In the genomic region with DNA sequence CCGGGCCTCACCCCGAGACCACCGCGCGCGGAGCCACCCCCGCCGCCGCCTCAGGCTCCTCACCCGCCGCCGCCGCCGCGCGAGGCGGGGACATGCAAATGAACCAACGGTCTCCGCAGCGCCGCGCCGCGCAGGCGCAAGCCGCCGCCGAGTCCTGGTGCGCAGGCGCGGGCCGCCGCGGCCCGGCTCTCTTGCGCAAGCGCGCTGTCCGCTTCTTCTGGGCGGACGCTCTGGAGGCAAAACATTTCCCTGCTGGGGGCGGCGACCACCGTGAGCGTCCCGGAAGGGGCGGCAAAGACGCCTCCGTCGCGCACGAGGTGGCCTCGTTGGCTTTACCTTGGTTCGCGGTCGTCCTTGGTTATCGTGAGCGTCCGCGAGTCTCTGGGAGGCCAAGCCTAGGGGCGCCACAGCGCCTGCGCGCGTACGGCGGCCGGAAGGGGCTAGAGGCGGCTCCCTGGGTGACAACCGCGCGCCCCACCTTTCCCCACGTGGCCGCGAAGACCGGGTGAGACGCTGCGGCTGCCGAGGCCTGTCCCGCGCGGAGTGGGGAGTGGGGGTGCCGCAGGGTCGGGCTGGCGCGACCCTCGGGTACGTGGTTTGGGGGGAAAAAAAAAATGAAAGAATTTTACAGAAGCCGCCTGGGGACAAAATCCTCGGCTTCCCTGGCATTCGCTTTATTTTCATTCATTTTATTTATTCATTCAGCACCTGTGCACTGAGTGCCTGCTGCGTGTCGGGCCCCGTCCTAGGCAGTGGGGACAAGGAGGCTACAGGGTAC, we compare ENCODE assay signal across 8 cellular contexts. TPM values are rescaled to one million over a fixed set of nuclear protein-coding genes. Genes with fewer than 3 reads are reported as not detected.
A peak's percentile ranks its signal among the peaks of the same experiment; 100 is the strongest.
DNase-seq lines count a peak whose midpoint lies in the region; ATAC-seq and TF ChIP-seq lines count a peak whose summit lies in the region.

Gene ARMC6 (plus strand): TSS at position 178 of the 778 bp plus-strand sequence. CDS start 607 bp downstream, outside the sequence.
Gene SUGP2 (minus strand): TSS at position 92 of the 778 bp plus-strand sequence. CDS start 2,446 bp downstream, outside the sequence.

- no TSS peak for BruUV-seq in Caco-2 (replicated peaks; lab: Mats Ljungman, UMichigan)

- H3K36me3 Mint-ChIP-seq in Caco-2 (ENCODE audit: insufficient read depth, unreplicated experiment): peaks cover 39% of the 10 kb centered on the region
- H3K36me3 Mint-ChIP-seq in mesothelial cell of epicardium: peaks cover 5% of the 10 kb centered on the region

- intact Hi-C loops in Caco-2 (cut with micrococcal nuclease; ENCODE audit: unreplicated experiment): no loop called here

- peaks cover 43% of the 10 kb centered on the region for H3K79me2 ChIP-seq in OCI-LY1 (ENCODE audit: insufficient read depth, low read length)

- H3K4me3 ChIP-seq in Caco-2 (ENCODE audit: low read depth, low read length) (peak within 1 kb of the TSS; percentile 77), HUES48 (ENCODE audit: low read depth, low read length) (peak within 1 kb of the TSS; percentile 94), OCI-LY1 (ENCODE audit: low read depth, low read length, poor library complexity, severe bottlenecking) (peak within 1 kb of the TSS; percentile 96)

- H3K9me3 ChIP-seq in Caco-2 (peaks cover 11% of the 10 kb centered on the region; the same call in 1 of the 2 replicates), HUES48 (ENCODE audit: control insufficient read depth, insufficient read depth, low read length) (peaks cover 7% of the 10 kb centered on the region), OCI-LY1 (ENCODE audit: low read length) (0 out of 2 replicates have a peak, but pooled peaks cover 3% of the 10 kb centered on the region)

- H3K27me3 Mint-ChIP-seq in Caco-2 (ENCODE audit: insufficient read depth, unreplicated experiment) (no peaks in the 10 kb centered on the region), mesothelial cell of epicardium (ENCODE audit: low read depth) (no peaks in the 10 kb centered on the region)

- peak within 1 kb of the TSS; percentile 83 for H3K9ac ChIP-seq in HUES48 (ENCODE audit: low read depth, low read length)
- peak within 1 kb of the TSS; percentile 99 for H3K9ac ChIP-seq in OCI-LY1 (ENCODE audit: low read length)

- H3K36me3 ChIP-seq in Caco-2 (ENCODE audit: control insufficient read depth, insufficient read depth, low read length) (peaks cover 2% of the 10 kb centered on the region; the same call in 1 of the 2 replicates), HUES48 (ENCODE audit: control insufficient read depth, insufficient read depth, low read length) (peaks cover 49% of the 10 kb centered on the region), OCI-LY1 (ENCODE audit: insufficient read depth, low read length) (peaks cover 59% of the 10 kb centered on the region)

- TF ChIP-seq CTCF in Caco-2 (IDR thresholded peaks at IDR 0.05; ENCODE audit: insufficient read depth in 1 of 2, low read depth in 1 of 2, low read length in 1 of 2, severe bottlenecking in 1 of 2, unreplicated experiment in 1 of 2): peak in 1 of 2 experiments; percentile 13
- no peak for TF ChIP-seq CTCF in OCI-LY1 (IDR thresholded peaks at IDR 0.05; ENCODE audit: low read length)
- TF ChIP-seq CTCF in mesothelial cell of epicardium (IDR thresholded peaks at IDR 0.05; ENCODE audit: unreplicated experiment): no peak

- DNase-seq in Caco-2 (peak; percentile 85 to 88), mesothelial cell of epicardium (ENCODE audit: low spot score in 2 of 2, unreplicated experiment in 2 of 2) (peak; percentile 83 to 92)
- peak; percentile 75 for DNase-seq in activated CD8-positive, alpha-beta memory T cell treated with anti-CD3 and anti-CD28 coated beads, Interleukin-2, amount 50 U/mL, for 24 hours (ENCODE audit: extremely low read depth)
- peak; percentile 77 for DNase-seq in stimulated activated CD8-positive, alpha-beta memory T cell treated with anti-CD3 and anti-CD28 coated beads, Interleukin-15, amount 100 ng/mL, for 24 hours (ENCODE audit: low read depth)

- H2AFZ ChIP-seq in OCI-LY1 (ENCODE audit: low read length): no peak within 1 kb of the TSS

- ATAC-seq in GM21390 (IDR thresholded peaks at IDR 0.05; ENCODE audit: unreplicated experiment): peak; percentile 59

- H3K4me2 ChIP-seq in OCI-LY1 (ENCODE audit: low read length): peak within 1 kb of the TSS; percentile 77

- no peaks in the 10 kb centered on the region for H4K20me1 ChIP-seq in OCI-LY1 (ENCODE audit: insufficient read depth, low read length)

- H3F3A ChIP-seq in OCI-LY1 (ENCODE audit: insufficient read depth, low read length): no peaks in the 10 kb centered on the region

- no peaks in the 10 kb centered on the region for H3K4me1 Mint-ChIP-seq in Caco-2 (ENCODE audit: low read depth, unreplicated experiment)
- peaks cover 14% of the 10 kb centered on the region for H3K4me1 Mint-ChIP-seq in mesothelial cell of epicardium

- no peaks in the 10 kb centered on the region for H3K27me3 ChIP-seq in Caco-2 (replicated peaks; ENCODE audit: control insufficient read depth, insufficient read depth, low read length)
- H3K27me3 ChIP-seq in HUES48 (ENCODE audit: control insufficient read depth, insufficient read depth, low read length): no peaks in the 10 kb centered on the region
- no peaks in the 10 kb centered on the region for H3K27me3 ChIP-seq in OCI-LY1 (ENCODE audit: insufficient read depth, low read length)

- H3K27ac ChIP-seq in HUES48 (ENCODE audit: low read depth, low read length) (peak within 1 kb of the TSS; percentile 96), OCI-LY1 (ENCODE audit: low read depth, low read length, poor library complexity, severe bottlenecking) (peak within 1 kb of the TSS; percentile 90)

- no peaks in the 10 kb centered on the region for H3K9me2 ChIP-seq in OCI-LY1 (ENCODE audit: low read depth, low read length)

- H3K27ac Mint-ChIP-seq in Caco-2 (ENCODE audit: unreplicated experiment) (peak within 1 kb of the TSS; percentile 85), mesothelial cell of epicardium (peak within 1 kb of the TSS; percentile 95)

- H3K4me3 Mint-ChIP-seq in Caco-2 (ENCODE audit: unreplicated experiment): peak within 1 kb of the TSS; percentile 96
- H3K4me3 Mint-ChIP-seq in mesothelial cell of epicardium: peak within 1 kb of the TSS; percentile 92

- H3K4me1 ChIP-seq in Caco-2: no peaks in the 10 kb centered on the region; the same call in 1 of the 2 replicates
- peaks cover 3% of the 10 kb centered on the region; the same call in 1 of the 2 replicates for H3K4me1 ChIP-seq in HUES48 (ENCODE audit: control insufficient read depth, insufficient read depth, low read length)
- peaks cover 25% of the 10 kb centered on the region for H3K4me1 ChIP-seq in OCI-LY1 (ENCODE audit: insufficient read depth, low read length, severe bottlenecking)

- H3K9me3 Mint-ChIP-seq in Caco-2 (ENCODE audit: unreplicated experiment) (no peaks in the 10 kb centered on the region), mesothelial cell of epicardium (no peaks in the 10 kb centered on the region)

- in situ Hi-C loops in endometrial microvascular endothelial cells (cut with HindIII; ENCODE audit: inconsistent ontology term, low pct_unique_long_range_greater_than_20kb, low sequenced_read_pairs): no loop called here

- CTCF ChIA-PET in Caco-2 (lab: Charles Lee): no interaction called here

- POLR2A ChIA-PET in Caco-2 (lab: Charles Lee): no interaction called here

RNA-seq across cellular contexts. Expression of gene ARMC6, which starts in this region (rescaled TPM):
- total RNA-seq in Caco-2 (2022): 40.1 and 44.6 TPM in 2 replicates
- 63.6 TPM for total RNA-seq in endometrial microvascular endothelial cells (ENCODE audit: inconsistent ontology term)
- 25.5 to 28.2 TPM (median 25.8 TPM) in 3 replicates for total RNA-seq in mesothelial cell of epicardium

RNA-seq across cellular contexts. Expression of gene SUGP2, which starts in this region (rescaled TPM):
- total RNA-seq in Caco-2 (2022) (74.1 and 75.6 TPM in 2 replicates), endometrial microvascular endothelial cells (ENCODE audit: inconsistent ontology term) (19.5 TPM), mesothelial cell of epicardium (137 to 152 TPM (median 140 TPM) in 3 replicates)

Comparison
In these comparisons a context has a peak if more than half of its experiments do, and no peak if none do; other contexts are left out.
1. Peak in every context shown above with its lines: DNase-seq, ATAC-seq, H3K4me3 ChIP-seq and H3K27ac ChIP-seq.